ENCODE assay signal across 8 cellular contexts in genomic region chr2:160063266-160063665, GRCh38. TPM values are rescaled to one million over a fixed set of nuclear protein-coding genes. Genes with fewer than 3 reads are reported as not detected.
DNase-seq lines count a peak whose midpoint lies in the region; ATAC-seq and TF ChIP-seq lines count a peak whose summit lies in the region.

No MANE protein-coding gene starts in this region.

- H3K4me1 ChIP-seq in CD8-positive, alpha-beta memory T cell (ENCODE audit: insufficient read depth, low read length) = no peaks in the 10 kb centered on the region
- H3K4me1 ChIP-seq in right atrium auricular region (peaks cover 0 to 38% of the 10 kb centered on the region in 2 donors), psoas muscle (no peaks in the 10 kb centered on the region)

- H3K36me3 Mint-ChIP-seq in CD8-positive, alpha-beta memory T cell = peaks cover 0 to 1% (median 0%) of the 10 kb centered on the region in 3 donors

- peaks cover 0 to 8% (median 3%) of the 10 kb centered on the region in 3 donors for H3K4me1 Mint-ChIP-seq in CD8-positive, alpha-beta memory T cell

- ATAC-seq in psoas muscle = peak in 1 of 4 donors; percentile 17
- no peak for ATAC-seq in HG02938 (IDR thresholded peaks at IDR 0.05; ENCODE audit: unreplicated experiment)

- intact Hi-C loops in psoas muscle (cut with DNase I) = no loop called here

- H3K27ac ChIP-seq in CD8-positive, alpha-beta memory T cell (ENCODE audit: low read depth, low read length) = no peak overlapping the region
- H3K27ac ChIP-seq in right atrium auricular region (peak overlapping the region; percentile 54 to 65), psoas muscle (no peak overlapping the region)

- H3K27me3 ChIP-seq in CD8-positive, alpha-beta memory T cell (ENCODE audit: insufficient read depth, low read length, poor library complexity, severe bottlenecking) = peaks cover 13% of the 10 kb centered on the region
- no peaks in the 10 kb centered on the region for H3K27me3 ChIP-seq in right atrium auricular region
- peaks cover 0 to 1% (median 0%) of the 10 kb centered on the region in 3 donors for H3K27me3 ChIP-seq in psoas muscle (ENCODE audit: insufficient read depth in 3 of 3, low read length in 2 of 3)

- H3K9me3 Mint-ChIP-seq in CD8-positive, alpha-beta memory T cell = peaks cover 0 to 2% (median 0%) of the 10 kb centered on the region in 5 donors

- TF ChIP-seq CTCF in WI38 (IDR thresholded peaks at IDR 0.05; ENCODE audit: low read depth, low read length) (no peak), right atrium auricular region (IDR thresholded peaks at IDR 0.05) (no peak), psoas muscle (IDR thresholded peaks at IDR 0.05) (no peak)

- peaks cover 21 to 66% of the 10 kb centered on the region in 2 donors for H3K27me3 Mint-ChIP-seq in CD8-positive, alpha-beta memory T cell

- no peak overlapping the region for H3K27ac Mint-ChIP-seq in CD8-positive, alpha-beta memory T cell

- no peaks in the 10 kb centered on the region for H3K9me3 ChIP-seq in CD8-positive, alpha-beta memory T cell (ENCODE audit: low read length)
- H3K9me3 ChIP-seq in right atrium auricular region = no peaks in the 10 kb centered on the region
- no peaks in the 10 kb centered on the region for H3K9me3 ChIP-seq in psoas muscle

- CTCF ChIA-PET in CD8-positive, alpha-beta memory T cell (lab: Charles Lee) = no interaction called here

- WGBS in psoas muscle, 3 donors = 46 to 59% (median 46%) methylated on average over 5 of the region's 5 CpGs

- peak overlapping the region in 5 of 7 donors; percentile 6 to 74 (median 49) for H3K4me3 Mint-ChIP-seq in CD8-positive, alpha-beta memory T cell

- no peaks in the 10 kb centered on the region for H3K36me3 ChIP-seq in CD8-positive, alpha-beta memory T cell (ENCODE audit: insufficient read depth, low read length)
- H3K36me3 ChIP-seq in right atrium auricular region (no peaks in the 10 kb centered on the region), psoas muscle (ENCODE audit: insufficient read depth in 1 of 2, low read depth in 1 of 2) (no peaks in the 10 kb centered on the region)

- POLR2A ChIA-PET in CD8-positive, alpha-beta memory T cell (lab: Charles Lee) = no interaction called here

- no peak for DNase-seq in CD8-positive, alpha-beta memory T cell
- DNase-seq in right atrium auricular region (ENCODE audit: low spot score) (no peak), psoas muscle (no peak)
- no peak for DNase-seq in activated CD8-positive, alpha-beta memory T cell treated with anti-CD3 and anti-CD28 coated beads for 24 hours
- DNase-seq in activated CD4-positive, CD25-positive, alpha-beta regulatory T cell treated with anti-CD3 and anti-CD28 coated beads, Interleukin-2, amount 50 U/mL, for 72 hours = no peak
- DNase-seq in activated naive CD4-positive, alpha-beta T cell (lab: John Stamatoyannopoulos, UW) = no peak

- no peak overlapping the region for H3K4me3 ChIP-seq in CD8-positive, alpha-beta memory T cell (ENCODE audit: low read length)
- H3K4me3 ChIP-seq in WI38 (ENCODE audit: low read depth, low read length) = peak overlapping the region; percentile 70
- peak overlapping the region in 1 of 2 donors; percentile 73 for H3K4me3 ChIP-seq in right atrium auricular region
- H3K4me3 ChIP-seq in psoas muscle = peak overlapping the region; percentile 72

RNA-seq across cellular contexts. Expression of gene PLA2R1, which starts 0.9 kb away (rescaled TPM):
- total RNA-seq in CD8-positive, alpha-beta memory T cell = not detected
- polyA plus RNA-seq in CD8-positive, alpha-beta memory T cell = not detected
- total RNA-seq in right atrium auricular region = 1 to 10 TPM; 2.8 to 3.3 TPM
- under 1 TPM; 0.26 to 0.97 (median 0.61) TPM for total RNA-seq in psoas muscle
- under 1 TPM; 0.17 to 0.21 (median 0.20) TPM for polyA plus RNA-seq in psoas muscle

Comparison
In these comparisons a context has a peak if more than half of its experiments do, and no peak if none do; other contexts are left out.
1. H3K27ac ChIP-seq: peak in right atrium auricular region (2 of 2); none in CD8-positive, alpha-beta memory T cell (single experiment) and psoas muscle (single experiment).